In genomic region chr12:90842477-90842876, GRCh38 we compare ENCODE assay signal across 1 cellular context.
TF ChIP-seq lines count a peak whose summit lies in the region.

No MANE protein-coding gene starts in this region.

TF ChIP-seq in H1, 55 proteins besides CTCF, POLR2A, EP300 and RAD21 (continued from another document):
- TF ChIP-seq E2F6 (IDR thresholded peaks at IDR 0.05) (no peak), SAP30 (IDR thresholded peaks at IDR 0.05; ENCODE audit: insufficient read depth, insufficient replicate concordance, low read length) (no peak), YY1 (IDR thresholded peaks at IDR 0.05; ENCODE audit: low read depth, low read length) (no peak), CHD2 (IDR thresholded peaks at IDR 0.05; ENCODE audit: low read length) (no peak), RXRA (IDR thresholded peaks at IDR 0.05; ENCODE audit: insufficient read depth, low read depth, low read length) (no peak), SIX5 (IDR thresholded peaks at IDR 0.05; ENCODE audit: low read depth, low read length) (no peak), RBBP5 (IDR thresholded peaks at IDR 0.05; ENCODE audit: borderline replicate concordance, low read depth, low read length) (no peak), USF2 (IDR thresholded peaks at IDR 0.05; ENCODE audit: low read length) (no peak), NRF1 (IDR thresholded peaks at IDR 0.05; ENCODE audit: low read depth, low read length) (no peak), CEBPB (IDR thresholded peaks at IDR 0.05; ENCODE audit: low read depth, low read length) (no peak)
